ENCODE assay signal across 12 cellular contexts in the genomic region with DNA sequence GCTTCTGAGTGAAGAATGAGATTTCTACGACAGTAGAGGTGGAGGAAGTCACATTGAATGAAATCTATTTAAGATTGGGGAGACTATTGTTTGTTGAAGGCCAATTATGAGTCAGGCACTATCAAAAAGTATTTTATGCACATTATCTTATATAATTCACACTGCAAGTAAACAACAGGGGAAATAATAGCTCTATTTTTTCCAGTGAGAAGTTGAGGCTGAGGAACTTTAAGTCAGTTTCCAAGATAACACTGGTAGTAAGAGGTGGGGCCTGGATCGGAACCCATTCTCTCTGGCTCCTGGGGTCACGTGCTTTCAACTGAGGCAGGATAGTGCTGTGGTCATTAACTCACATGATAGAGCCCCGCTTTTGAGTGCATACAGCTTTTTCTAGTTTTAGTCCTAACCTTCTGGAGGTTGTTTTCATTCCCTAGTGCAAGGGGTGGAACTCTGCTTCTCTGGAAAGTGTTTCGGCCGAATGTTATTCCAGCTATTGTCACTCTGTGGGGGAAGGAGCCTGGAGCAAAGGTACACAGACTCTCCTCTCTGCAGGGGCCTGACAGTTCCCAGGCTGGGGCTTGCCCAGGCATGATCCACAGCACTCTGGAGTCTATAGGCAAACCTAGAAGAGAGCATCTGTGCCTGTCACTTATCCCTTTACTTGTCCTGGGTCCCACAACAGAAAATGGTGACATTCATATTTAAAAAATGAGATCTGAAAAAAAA.
DNase-seq lines count a peak whose midpoint lies in the region.
"Had no signal": no experiment of that assay in that cellular context is flagged by ENCODE, and none has a peak within 500 bp of the region (broad histone marks: within the 10 kb centered on the region; RNA-seq: fewer than 3 reads in every experiment).

No MANE protein-coding gene starts in this region.

- H3K9ac ChIP-seq in mesenchymal stem cell (ENCODE audit: low read length), result peak overlapping the region; percentile 26

- peak overlapping the region; percentile 36 for H2AFZ ChIP-seq in mesenchymal stem cell (ENCODE audit: low read depth, low read length)

- no peak overlapping the region for H3K23ac ChIP-seq in mesenchymal stem cell (ENCODE audit: low read length in 2 of 2)

- H3K36me3 ChIP-seq in mesenchymal stem cell (ENCODE audit: control insufficient read depth in 1 of 2, insufficient read depth in 2 of 2, low read depth in 1 of 2, low read length in 2 of 2), result no peaks in the 10 kb centered on the region
- H3K36me3 ChIP-seq: transverse colon had no signal

- no peaks in the 10 kb centered on the region for H3K9me3 Mint-ChIP-seq in immature natural killer cell
- H3K9me3 Mint-ChIP-seq: activated naive CD8-positive, alpha-beta T cell treated with anti-CD3 and anti-CD28 coated beads, Interleukin-2, amount 50 U/mL, for 24 hours had no signal

- H3K9me3 ChIP-seq in mesenchymal stem cell (ENCODE audit: control insufficient read depth, low read length), result peaks cover 3% of the 10 kb centered on the region
- H3K9me3 ChIP-seq: transverse colon had no signal

- H3K27ac ChIP-seq in mesenchymal stem cell (ENCODE audit: low read length, poor library complexity, severe bottlenecking), result peak overlapping the region; percentile 98
- H3K27ac ChIP-seq: transverse colon had no signal

- peak overlapping the region; percentile 98 for H2AK5ac ChIP-seq in mesenchymal stem cell (ENCODE audit: low read length, severe bottlenecking)

- no peak overlapping the region for H3K4me3 Mint-ChIP-seq in immature natural killer cell
- H3K4me3 Mint-ChIP-seq: activated naive CD8-positive, alpha-beta T cell treated with anti-CD3 and anti-CD28 coated beads, Interleukin-2, amount 50 U/mL, for 24 hours had no signal

- intact Hi-C loops in posterior vena cava (cut with DNase I), result no loop called here

- no peak overlapping the region for H3K14ac ChIP-seq in mesenchymal stem cell (ENCODE audit: low read length in 2 of 2)

- peak overlapping the region; percentile 91 for H4K8ac ChIP-seq in mesenchymal stem cell (ENCODE audit: low read length)

- H4K91ac ChIP-seq in mesenchymal stem cell (ENCODE audit: low read length), result peak overlapping the region; percentile 93

- peak overlapping the region; percentile 97 for H2BK5ac ChIP-seq in mesenchymal stem cell (ENCODE audit: low read depth, low read length, poor library complexity, severe bottlenecking)

- H3K36me3 Mint-ChIP-seq in immature natural killer cell, result no peaks in the 10 kb centered on the region

- no peaks in the 10 kb centered on the region for H3K27me3 ChIP-seq in mesenchymal stem cell (ENCODE audit: control insufficient read depth in 1 of 2, insufficient read depth in 1 of 2, low read length in 2 of 2)
- H3K27me3 ChIP-seq: transverse colon had no signal

- peaks cover 4% of the 10 kb centered on the region for H3K4me1 ChIP-seq in mesenchymal stem cell (ENCODE audit: control insufficient read depth, insufficient read depth, low read depth, low read length)

- H3K4me3 ChIP-seq in mesenchymal stem cell (ENCODE audit: insufficient read depth in 1 of 2, low read depth in 1 of 2, low read length in 2 of 2), result no peak overlapping the region
- H3K4me3 ChIP-seq: transverse colon had no signal

- H3K4me1 Mint-ChIP-seq in immature natural killer cell, result no peaks in the 10 kb centered on the region
- H3K4me1 Mint-ChIP-seq: activated naive CD8-positive, alpha-beta T cell treated with anti-CD3 and anti-CD28 coated beads, Interleukin-2, amount 50 U/mL, for 24 hours had no signal

- H2BK120ac ChIP-seq in mesenchymal stem cell (ENCODE audit: low read depth, low read length), result peak overlapping the region; percentile 52

- H3K18ac ChIP-seq in mesenchymal stem cell (ENCODE audit: low read depth in 1 of 2, low read length in 2 of 2), result peak overlapping the region; percentile 64 to 92

- no peaks in the 10 kb centered on the region for H3K27me3 Mint-ChIP-seq in immature natural killer cell (ENCODE audit: low read depth in 3 of 3)
- H3K27me3 Mint-ChIP-seq: activated naive CD8-positive, alpha-beta T cell treated with anti-CD3 and anti-CD28 coated beads, Interleukin-2, amount 50 U/mL, for 24 hours had no signal

- DNase-seq in DMS 273 (lab: John Stamatoyannopoulos, UW; ENCODE audit: unreplicated experiment) (peak; percentile 70), NCI-H1694 treated with DMSO at 0.1 percent for 48 hours (lab: John Stamatoyannopoulos, UW) (peak; percentile 95), cerebellum (ENCODE audit: low spot score) (peak; percentile 6), mesenchymal stem cell (peak; percentile 35), NCI-H1048 (lab: John Stamatoyannopoulos, UW) (no peak), immature natural killer cell (no peak), DMS114 treated with DMSO at 0.1 percent for 48 hours (lab: John Stamatoyannopoulos, UW; ENCODE audit: unreplicated experiment) (no peak), posterior vena cava (ENCODE audit: low spot score) (no peak)
- DNase-seq: activated naive CD8-positive, alpha-beta T cell treated with anti-CD3 and anti-CD28 coated beads, Interleukin-2, amount 50 U/mL, for 24 hours; DMS53; NCI-H774; transverse colon had no signal

- peak overlapping the region; percentile 88 for H2BK15ac ChIP-seq in mesenchymal stem cell (ENCODE audit: low read depth, poor library complexity, severe bottlenecking)

- peak overlapping the region; percentile 68 to 80 for H2BK12ac ChIP-seq in mesenchymal stem cell (ENCODE audit: low read length in 2 of 2)

- H3K4me2 ChIP-seq in mesenchymal stem cell (ENCODE audit: low read length, poor library complexity, severe bottlenecking), result no peak overlapping the region

- peak overlapping the region; percentile 53 to 96 for H3K4ac ChIP-seq in mesenchymal stem cell (ENCODE audit: low read depth in 1 of 2, low read length in 2 of 2)

- WGBS in mesenchymal stem cell, result 61% methylated on average over 5 of the region's 6 CpGs

- H3K27ac Mint-ChIP-seq in immature natural killer cell, result no peak overlapping the region
- H3K27ac Mint-ChIP-seq: activated naive CD8-positive, alpha-beta T cell treated with anti-CD3 and anti-CD28 coated beads, Interleukin-2, amount 50 U/mL, for 24 hours had no signal

- no peaks in the 10 kb centered on the region for H3K79me1 ChIP-seq in mesenchymal stem cell (replicated peaks; ENCODE audit: low read length, poor library complexity, severe bottlenecking)

Comparison
In these comparisons a context has a peak if more than half of its experiments do, and no peak if none do; other contexts are left out.
1. DNase-seq: peak in DMS 273 (single experiment), NCI-H1694 treated with DMSO at 0.1 percent for 48 hours (single experiment), cerebellum (single experiment) and mesenchymal stem cell (single experiment); none in NCI-H1048 (single experiment), immature natural killer cell (0 of 3), DMS114 treated with DMSO at 0.1 percent for 48 hours (single experiment) and posterior vena cava (single experiment).